25 cellular contexts compared by ENCODE assay signal in genomic region chr1:36994863-36995262, GRCh38. TPM values are rescaled to one million over a fixed set of nuclear protein-coding genes. Genes with fewer than 3 reads are reported as not detected.
"Had no signal": no experiment of that assay in that cellular context is flagged by ENCODE, and none has a peak within 500 bp of the region (broad histone marks: within the 10 kb centered on the region; RNA-seq: fewer than 3 reads in every experiment).

No MANE protein-coding gene starts in this region.

- H3K27me3 ChIP-seq: adrenal gland had no signal

- H3K36me3 Mint-ChIP-seq: activated naive CD8-positive, alpha-beta T cell treated with anti-CD3 and anti-CD28 coated beads, Interleukin-2, amount 10 ng/mL, durations not matched to agents 7 days and 5 days had no signal

- ATAC-seq: activated CD4-positive, CD25-positive, alpha-beta regulatory T cell treated with anti-CD3 and anti-CD28 coated beads, Interleukin-2, amount 50 U/mL, for 24 hours; activated CD8-positive, alpha-beta T cell treated with anti-CD3 and anti-CD28 coated beads for 36 hours; activated T-cell treated with anti-CD3 and anti-CD28 coated beads, Interleukin-2, amount 50 U/mL, for 72 hours; Right ventricle myocardium inferior had no signal

- H3K36me3 ChIP-seq: adrenal gland had no signal

- H3K9me3 ChIP-seq: adrenal gland had no signal

- H3K4me1 ChIP-seq: adrenal gland had no signal

- H3K4me3 Mint-ChIP-seq: activated CD8-positive, alpha-beta T cell treated with anti-CD3 and anti-CD28 coated beads for 36 hours; activated naive CD8-positive, alpha-beta T cell treated with anti-CD3 and anti-CD28 coated beads, Interleukin-2, amount 10 ng/mL, durations not matched to agents 7 days and 5 days; activated T-cell treated with anti-CD3 and anti-CD28 coated beads, Interleukin-2, amount 50 U/mL, for 72 hours; T-helper 1 cell treated with Interleukin-12 subunit alpha and Interleukin-12 subunit beta and Interleukin-4 antibody, amounts not matched to agents 30 μg/mL and 1 μg/mL, for 36 hours had no signal

- H3K27ac Mint-ChIP-seq: activated CD8-positive, alpha-beta T cell treated with anti-CD3 and anti-CD28 coated beads for 36 hours; activated naive CD8-positive, alpha-beta T cell treated with anti-CD3 and anti-CD28 coated beads, Interleukin-2, amount 10 ng/mL, durations not matched to agents 7 days and 5 days; activated T-cell treated with anti-CD3 and anti-CD28 coated beads, Interleukin-2, amount 50 U/mL, for 72 hours; activated T-helper 2 cell treated with anti-CD3 and anti-CD28 coated beads, Interferon-gamma antibody, Interleukin-2, Interleukin-4, amounts not matched to agents 10 μg/mL and 5 μg/mL and 100 μg/mL, durations not matched to agents 14 hours and 24 hours and 36 hours; T-helper 1 cell treated with Interleukin-12 subunit alpha and Interleukin-12 subunit beta and Interleukin-4 antibody, amounts not matched to agents 30 μg/mL and 1 μg/mL, for 36 hours had no signal

- DNase-seq: activated CD4-positive, alpha-beta T cell treated with anti-CD3 and anti-CD28 coated beads for 4 hours; activated CD8-positive, alpha-beta memory T cell treated with anti-CD3 and anti-CD28 coated beads, Interleukin-2, amount 50 U/mL, for 4 hours; activated CD8-positive, alpha-beta T cell treated with anti-CD3 and anti-CD28 coated beads for 36 hours; activated gamma-delta T cell treated with Interleukin-2 at 50 U/mL for 16 hours; activated naive CD4-positive, alpha-beta T cell treated with anti-CD3 and anti-CD28 coated beads, Interleukin-2, amount 50 U/mL, for 16 hours; activated naive CD8-positive, alpha-beta T cell treated with anti-CD3 and anti-CD28 coated beads, Interleukin-2, amount 10 ng/mL, durations not matched to agents 7 days and 5 days; activated T-cell treated with anti-CD3 and anti-CD28 coated beads, Interleukin-2, amount 50 U/mL, for 72 hours; adrenal gland; anterior cingulate cortex; central memory CD4-positive, alpha-beta T cell; MM.1S; NCI-H1105 treated with DMSO at 0.1 percent for 48 hours; NCI-H146; NCI-H187 treated with DMSO at 0.1 percent for 48 hours; NCI-H2081 treated with DMSO at 0.1 percent for 48 hours; NCI-H2171; NCI-H345; NCI-H510A; NCI-H526 treated with DMSO at 0.1 percent for 48 hours; NCI-H82 had no signal

- H3K9me3 Mint-ChIP-seq: activated CD8-positive, alpha-beta T cell treated with anti-CD3 and anti-CD28 coated beads for 36 hours; activated naive CD8-positive, alpha-beta T cell treated with anti-CD3 and anti-CD28 coated beads, Interleukin-2, amount 10 ng/mL, durations not matched to agents 7 days and 5 days; activated T-cell treated with anti-CD3 and anti-CD28 coated beads, Interleukin-2, amount 50 U/mL, for 72 hours; activated T-helper 2 cell treated with anti-CD3 and anti-CD28 coated beads, Interferon-gamma antibody, Interleukin-2, Interleukin-4, amounts not matched to agents 10 μg/mL and 5 μg/mL and 100 μg/mL, durations not matched to agents 14 hours and 24 hours and 36 hours; T-helper 1 cell treated with Interleukin-12 subunit alpha and Interleukin-12 subunit beta and Interleukin-4 antibody, amounts not matched to agents 30 μg/mL and 1 μg/mL, for 36 hours had no signal

- H3K4me1 Mint-ChIP-seq: activated naive CD8-positive, alpha-beta T cell treated with anti-CD3 and anti-CD28 coated beads, Interleukin-2, amount 10 ng/mL, durations not matched to agents 7 days and 5 days had no signal

- H3K4me3 ChIP-seq: adrenal gland had no signal

- H3K27ac ChIP-seq: adrenal gland had no signal

RNA-seq across cellular contexts. Expression of gene GRIK3, which starts 39.5 kb away (rescaled TPM):
- total RNA-seq: activated CD8-positive, alpha-beta T cell treated with anti-CD3 and anti-CD28 coated beads for 36 hours; activated naive CD8-positive, alpha-beta T cell treated with anti-CD3 and anti-CD28 coated beads, Interleukin-2, amount 10 ng/mL, durations not matched to agents 7 days and 5 days; activated T-cell treated with anti-CD3 and anti-CD28 coated beads, Interleukin-2, amount 50 U/mL, for 72 hours; activated T-helper 2 cell treated with anti-CD3 and anti-CD28 coated beads, Interferon-gamma antibody, Interleukin-2, Interleukin-4, amounts not matched to agents 10 μg/mL and 5 μg/mL and 100 μg/mL, durations not matched to agents 14 hours and 24 hours and 36 hours; RPMI7951 had no signal
